Comparison of ENCODE assay signal across 8 cellular contexts in genomic region chr15:101675796-101676582, GRCh38. TPM values are rescaled to one million over a fixed set of nuclear protein-coding genes. Genes with fewer than 3 reads are reported as not detected.
A peak's percentile ranks its signal among the peaks of the same experiment; 100 is the strongest.
DNase-seq lines count a peak whose midpoint lies in the region; ATAC-seq and TF ChIP-seq lines count a peak whose summit lies in the region.

No MANE protein-coding gene starts in this region.

- TF ChIP-seq CTCF in osteoblast (IDR thresholded peaks at IDR 0.05; ENCODE audit: extremely low read depth, low read depth, low read length) (no peak), testis (IDR thresholded peaks at IDR 0.05) (no peak)

- H3K4me1 Mint-ChIP-seq in activated T-cell treated with anti-CD3 and anti-CD28 coated beads, Interleukin-2, amount 50 U/mL, for 72 hours (ENCODE audit: low read depth) = peaks cover 6% of the 10 kb centered on the region

- no peak for TF ChIP-seq POLR2A in testis (IDR thresholded peaks at IDR 0.05)

- H3K27me3 Mint-ChIP-seq in activated T-cell treated with anti-CD3 and anti-CD28 coated beads, Interleukin-2, amount 50 U/mL, for 72 hours (ENCODE audit: low read depth) = no peaks in the 10 kb centered on the region

- ATAC-seq in activated T-cell treated with anti-CD3 and anti-CD28 coated beads, Interleukin-2, amount 50 U/mL, for 72 hours (replicated peaks in 1 of 2) = peak; percentile 78 to 95
- ATAC-seq in HG03439 (IDR thresholded peaks at IDR 0.05; ENCODE audit: unreplicated experiment) = peak; percentile 71

- H3K79me2 ChIP-seq in osteoblast (ENCODE audit: insufficient read depth, low read length) = no peaks in the 10 kb centered on the region

- H3K9me3 Mint-ChIP-seq in activated T-cell treated with anti-CD3 and anti-CD28 coated beads, Interleukin-2, amount 50 U/mL, for 72 hours = no peaks in the 10 kb centered on the region

- peak overlapping the region; percentile 70 for H3K27ac ChIP-seq in caudate nucleus (ENCODE audit: low read depth, low read length)
- peak overlapping the region; percentile 72 for H3K27ac ChIP-seq in osteoblast (ENCODE audit: low read depth, low read length)
- no peak overlapping the region for H3K27ac ChIP-seq in testis

- peaks cover 21% of the 10 kb centered on the region for H3K4me1 ChIP-seq in osteoblast (ENCODE audit: insufficient read depth, low read length)
- H3K4me1 ChIP-seq in testis = no peaks in the 10 kb centered on the region

- peaks cover 0 to 3% of the 10 kb centered on the region in 2 donors for H3K36me3 Mint-ChIP-seq in activated T-cell treated with anti-CD3 and anti-CD28 coated beads, Interleukin-2, amount 50 U/mL, for 72 hours (ENCODE audit: insufficient read depth in 2 of 2)

- peaks cover 11% of the 10 kb centered on the region for H3K36me3 ChIP-seq in osteoblast (ENCODE audit: insufficient read depth, low read length)
- H3K36me3 ChIP-seq in testis (ENCODE audit: low read depth, missing control alignments) = no peaks in the 10 kb centered on the region

- DNase-seq in activated T-cell treated with anti-CD3 and anti-CD28 coated beads, Interleukin-2, amount 50 U/mL, for 72 hours = no peak
- no peak for DNase-seq in activated T-cell treated with anti-CD3 and anti-CD28 coated beads, Interleukin-2, amount 50 U/mL, for 48 hours
- DNase-seq in caudate nucleus (lab: John Stamatoyannopoulos, UW) (peak in 1 of 61 donors; percentile 56), osteoblast (ENCODE audit: insufficient read length, low spot score, missing footprints) (peak; percentile 83), NCI-H446 (lab: John Stamatoyannopoulos, UW) (no peak), testis (no peak)
- no peak for DNase-seq in activated naive CD4-positive, alpha-beta T cell (lab: John Stamatoyannopoulos, UW)

- peak overlapping the region; percentile 51 for H3K4me2 ChIP-seq in osteoblast (ENCODE audit: insufficient read depth, low read length)

- H3K9me3 ChIP-seq in osteoblast (ENCODE audit: low read depth, low read length) (no peaks in the 10 kb centered on the region), testis (no peaks in the 10 kb centered on the region)

- intact Hi-C loops in testis (cut with DNase I; ENCODE audit: low total_unique reads) = no loop called here

- H3K27me3 ChIP-seq in osteoblast (ENCODE audit: insufficient read depth, low read length) (no peaks in the 10 kb centered on the region), testis (no peaks in the 10 kb centered on the region)

- H3K4me3 ChIP-seq in osteoblast (ENCODE audit: insufficient read depth, low read length) = peak overlapping the region; percentile 2
- H3K4me3 ChIP-seq in testis = no peak overlapping the region

- H2AFZ ChIP-seq in osteoblast (ENCODE audit: low read length) = no peak overlapping the region

- peak overlapping the region in 1 of 2 donors; percentile 76 for H3K4me3 Mint-ChIP-seq in activated T-cell treated with anti-CD3 and anti-CD28 coated beads, Interleukin-2, amount 50 U/mL, for 72 hours

- peak overlapping the region; percentile 82 for H3K27ac Mint-ChIP-seq in activated T-cell treated with anti-CD3 and anti-CD28 coated beads, Interleukin-2, amount 50 U/mL, for 72 hours

- no peaks in the 10 kb centered on the region for H4K20me1 ChIP-seq in osteoblast (ENCODE audit: insufficient read depth, low read length)

- 78 to 86% methylated on average over 16 of the region's 16 CpGs for WGBS in testis, 2 donors

RNA-seq across cellular contexts. Expression of gene TM2D3, which starts 23.8 kb away (rescaled TPM):
- 10 to 100 TPM; 32.7 to 40.7 TPM for total RNA-seq in activated T-cell treated with anti-CD3 and anti-CD28 coated beads, Interleukin-2, amount 50 U/mL, for 72 hours
- total RNA-seq in osteoblast (31.8 and 32.6 TPM in 2 replicates), testis (10 to 100 TPM; 60.2 to 69.9 TPM)
- 69.5 TPM for polyA plus RNA-seq in testis (ENCODE audit: insufficient read depth, low read depth, low replicate concordance)

RNA-seq across cellular contexts. Expression of gene TARS3, which starts 48.3 kb away (rescaled TPM):
- total RNA-seq in activated T-cell treated with anti-CD3 and anti-CD28 coated beads, Interleukin-2, amount 50 U/mL, for 72 hours = 10 to 100 TPM; 12.6 to 14.2 TPM
- 8.7 and 15.0 TPM in 2 replicates for total RNA-seq in osteoblast
- 10 to 100 TPM; 25.0 to 40.2 TPM for total RNA-seq in testis
- polyA plus RNA-seq in testis (ENCODE audit: insufficient read depth, low read depth, low replicate concordance) = 10.3 TPM

Comparison
In these comparisons a context has a peak if more than half of its experiments do, and no peak if none do; other contexts are left out.
1. H3K27ac ChIP-seq: peak in caudate nucleus (single experiment) and osteoblast (single experiment); none in testis (0 of 2).